Comparison of ENCODE assay signal across 13 cellular contexts in the genomic region with DNA sequence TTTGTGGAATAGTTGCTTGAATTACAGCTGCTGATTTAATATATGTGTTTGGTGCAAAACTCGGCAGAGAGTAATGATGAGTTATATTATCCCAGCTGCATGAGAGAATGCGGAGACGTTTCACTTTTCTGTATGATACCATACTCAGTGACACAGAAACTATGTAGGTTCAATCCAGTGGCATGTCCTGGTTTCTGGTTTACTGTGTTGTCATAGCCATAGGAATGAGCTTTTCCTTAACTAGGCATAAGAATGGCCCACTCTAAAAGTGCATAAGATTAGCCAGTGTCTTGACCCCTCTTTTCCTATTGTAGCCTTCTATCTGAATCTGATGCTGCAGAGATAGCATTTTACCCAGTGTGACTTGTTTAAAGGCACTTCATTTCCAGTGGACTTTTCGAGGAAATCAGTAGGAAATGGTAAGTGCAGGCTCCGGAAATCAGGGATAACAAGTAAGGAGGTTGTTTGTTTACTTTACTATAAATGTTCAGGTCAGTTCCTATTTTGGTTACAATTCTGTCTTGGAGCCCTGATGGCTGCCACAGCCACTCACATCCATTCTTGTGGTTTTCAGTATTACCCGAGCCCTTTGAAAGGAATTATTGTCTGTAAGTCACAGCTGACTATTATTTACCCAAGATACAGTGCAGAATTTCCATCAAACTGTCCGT.
A peak's percentile ranks its signal among the peaks of the same experiment; 100 is the strongest.
DNase-seq lines count a peak whose midpoint lies in the region; ATAC-seq, FAIRE-seq and TF ChIP-seq lines count a peak whose summit lies in the region.
"Had no signal": no experiment of that assay in that cellular context is flagged by ENCODE, and none has a peak within 500 bp of the region (broad histone marks: within the 10 kb centered on the region; RNA-seq: fewer than 3 reads in every experiment).

No MANE protein-coding gene starts in this region.

- H3K79me2 ChIP-seq in mammary epithelial cell (ENCODE audit: insufficient read depth, low read length), result no peaks in the 10 kb centered on the region

- TF ChIP-seq CTCF in mammary epithelial cell (conservative IDR thresholded peaks at IDR 0.05 in 1 of 2, IDR thresholded peaks at IDR 0.05 in 1 of 2; ENCODE audit: extremely low read depth in 1 of 2, insufficient read depth in 1 of 2, low read depth in 1 of 2, low read length in 2 of 2) (no peak), MCF 10A (IDR thresholded peaks at IDR 0.05; ENCODE audit: unreplicated experiment) (no peak), brain microvascular endothelial cell (IDR thresholded peaks at IDR 0.05; ENCODE audit: low read depth, low read length, missing control alignments) (no peak), mucosa of descending colon (IDR thresholded peaks at IDR 0.05) (no peak)

- no peak for FAIRE-seq in urothelium cell line (lab: Jason Lieb, UNC)
- FAIRE-seq: TTC549 had no signal

- H3K9me3 Mint-ChIP-seq in MCF 10A (ENCODE audit: unreplicated experiment), result no peaks in the 10 kb centered on the region
- H3K9me3 Mint-ChIP-seq: activated T-helper 1 cell treated with anti-CD3 and anti-CD28 coated beads, Interleukin-12 subunit alpha, Interleukin-12 subunit beta, Interleukin-2, Interleukin-4 antibody, amounts not matched to agents 30 ng/mL and 10 ng/mL and 1 ng/mL, durations not matched to agents 14 hours and 24 hours and 36 hours; dendritic cell treated with granulocyte-macrophage colony-stimulating factor and Interleukin-4, amounts not matched to agents 40 ng/mL and 50 ng/mL, for 4 days had no signal

- POLR2A ChIA-PET in MCF 10A (lab: Yijun Ruan, JAX), result interaction anchor here (0.9 kb wide), 1 partner anchor 12 kb away, joined by 4 read pairs; no protein-coding TSS in a partner anchor

- H3K36me3 Mint-ChIP-seq in MCF 10A (ENCODE audit: insufficient read depth, unreplicated experiment), result no peaks in the 10 kb centered on the region

- peak overlapping the region; percentile 79 for H2AFZ ChIP-seq in mammary epithelial cell (ENCODE audit: low read depth, low read length)

- intact Hi-C loops in mammary epithelial cell (cut with micrococcal nuclease) (no loop called here), MCF 10A (cut with micrococcal nuclease) (no loop called here), mucosa of descending colon (cut with DNase I, micrococcal nuclease) (no loop called here)

- no TSS peak for BruUV-seq in mammary epithelial cell (replicated peaks; lab: Mats Ljungman, UMichigan)
- BruUV-seq in MCF 10A (replicated peaks; lab: Mats Ljungman, UMichigan), result no TSS peak

- H3K4me2 ChIP-seq in mammary epithelial cell (ENCODE audit: insufficient read depth, low read depth, low read length), result peak overlapping the region; percentile 61

- dilution Hi-C loops in mammary epithelial cell (cut with HindIII; ENCODE audit: low sequenced_read_pairs), result no loop called here

- H3K27me3 Mint-ChIP-seq in MCF 10A (ENCODE audit: insufficient read depth, unreplicated experiment), result no peaks in the 10 kb centered on the region
- H3K27me3 Mint-ChIP-seq: dendritic cell treated with granulocyte-macrophage colony-stimulating factor and Interleukin-4, amounts not matched to agents 40 ng/mL and 50 ng/mL, for 4 days had no signal

- H3K4me1 ChIP-seq in mammary epithelial cell (ENCODE audit: insufficient read depth, low read length) (peaks cover 6% of the 10 kb centered on the region), mucosa of descending colon (ENCODE audit: low read depth) (no peaks in the 10 kb centered on the region)

- CTCF ChIA-PET in mammary epithelial cell (lab: Charles Lee; ENCODE audit: low non-redundant PET), result no interaction called here
- CTCF ChIA-PET in MCF 10A (lab: Yijun Ruan, JAX), result no interaction called here

- H3K9me3 ChIP-seq in mammary epithelial cell (replicated peaks; ENCODE audit: insufficient read depth, low read length) (no peaks in the 10 kb centered on the region), mucosa of descending colon (no peaks in the 10 kb centered on the region)

- H3K4me3 ChIP-seq in mammary epithelial cell (replicated peaks in 1 of 3; ENCODE audit: insufficient read depth in 1 of 3, low read depth in 2 of 3, low read length in 3 of 3) (peak overlapping the region in 2 of 3 experiments; percentile 3 to 16), brain microvascular endothelial cell (ENCODE audit: low read depth, low read length) (peak overlapping the region; percentile 26), mucosa of descending colon (no peak overlapping the region)
- H3K4me3 ChIP-seq: skin epidermis had no signal

- no peaks in the 10 kb centered on the region for H3K27me3 ChIP-seq in mammary epithelial cell (ENCODE audit: insufficient read depth, low read length)
- H3K27me3 ChIP-seq in brain microvascular endothelial cell (replicated peaks), result no peaks in the 10 kb centered on the region

- H3K4me1 Mint-ChIP-seq in MCF 10A (ENCODE audit: insufficient read depth, unreplicated experiment), result no peaks in the 10 kb centered on the region

- peak overlapping the region; percentile 45 for H3K9ac ChIP-seq in mammary epithelial cell (ENCODE audit: insufficient read depth, low read length)

- peak overlapping the region; percentile 13 for H3K27ac ChIP-seq in mammary epithelial cell (ENCODE audit: insufficient read depth, low read depth, low read length)
- H3K27ac ChIP-seq in brain microvascular endothelial cell, result peak overlapping the region; percentile 94
- H3K27ac ChIP-seq: skin epidermis had no signal

- no peaks in the 10 kb centered on the region for H4K20me1 ChIP-seq in mammary epithelial cell (ENCODE audit: insufficient read depth, low read length)

- DNase-seq in mammary epithelial cell (peak; percentile 54), MCF 10A (ENCODE audit: unreplicated experiment) (no peak), brain microvascular endothelial cell (peak; percentile 82), lung microvascular endothelial cell (ENCODE audit: low read depth in 2 of 2) (peak; percentile 44 to 80), urothelium cell line (ENCODE audit: low spot score) (peak; percentile 39), mucosa of descending colon (no peak), amniotic stem cell (lab: John Stamatoyannopoulos, UW) (no peak)
- DNase-seq in stimulated activated CD4-positive, alpha-beta T cell treated with anti-CD3 and anti-CD28 coated beads, Interleukin-4, amount 100 ng/mL, for 1 hour, result no peak
- DNase-seq: KG1 had no signal

- WGBS in mammary epithelial cell (ENCODE audit: low coverage, missing lambda C conversion rate), result 34% methylated on average over 7 of the region's 7 CpGs

- ATAC-seq in mucosa of descending colon, result no peak

- H3K27ac Mint-ChIP-seq in MCF 10A (ENCODE audit: low read depth, unreplicated experiment), result no peak overlapping the region
- H3K27ac Mint-ChIP-seq: activated T-helper 1 cell treated with anti-CD3 and anti-CD28 coated beads, Interleukin-12 subunit alpha, Interleukin-12 subunit beta, Interleukin-2, Interleukin-4 antibody, amounts not matched to agents 30 ng/mL and 10 ng/mL and 1 ng/mL, durations not matched to agents 14 hours and 24 hours and 36 hours; dendritic cell treated with granulocyte-macrophage colony-stimulating factor and Interleukin-4, amounts not matched to agents 40 ng/mL and 50 ng/mL, for 4 days had no signal

- H3K36me3 ChIP-seq in mammary epithelial cell (ENCODE audit: insufficient read depth, low read length), result no peaks in the 10 kb centered on the region
- no peaks in the 10 kb centered on the region for H3K36me3 ChIP-seq in brain microvascular endothelial cell (replicated peaks)
- H3K36me3 ChIP-seq in mucosa of descending colon (ENCODE audit: low read depth), result no peaks in the 10 kb centered on the region

- in situ Hi-C loops in mammary epithelial cell (cut with MboI; ENCODE audit: low sequenced_read_pairs in 2 of 2) (no loop called here), brain microvascular endothelial cell (cut with HindIII; ENCODE audit: low pct_ligation_motif_present, low sequenced_read_pairs) (no loop called here)

- H3K4me3 Mint-ChIP-seq in MCF 10A (ENCODE audit: unreplicated experiment), result no peak overlapping the region
- H3K4me3 Mint-ChIP-seq: activated T-helper 1 cell treated with anti-CD3 and anti-CD28 coated beads, Interleukin-12 subunit alpha, Interleukin-12 subunit beta, Interleukin-2, Interleukin-4 antibody, amounts not matched to agents 30 ng/mL and 10 ng/mL and 1 ng/mL, durations not matched to agents 14 hours and 24 hours and 36 hours; dendritic cell treated with granulocyte-macrophage colony-stimulating factor and Interleukin-4, amounts not matched to agents 40 ng/mL and 50 ng/mL, for 4 days had no signal

Comparison
In these comparisons a context has a peak if more than half of its experiments do, and no peak if none do; other contexts are left out.
1. DNase-seq: peak in mammary epithelial cell (single experiment), brain microvascular endothelial cell (single experiment), lung microvascular endothelial cell (2 of 2) and urothelium cell line (single experiment); none in MCF 10A (single experiment), mucosa of descending colon (0 of 3), stimulated activated CD4-positive, alpha-beta T cell treated with anti-CD3 and anti-CD28 coated beads, Interleukin-4, amount 100 ng/mL, for 1 hour (single experiment) and amniotic stem cell (single experiment).